Comparison of ENCODE assay signal across 21 cellular contexts in the genomic region with DNA sequence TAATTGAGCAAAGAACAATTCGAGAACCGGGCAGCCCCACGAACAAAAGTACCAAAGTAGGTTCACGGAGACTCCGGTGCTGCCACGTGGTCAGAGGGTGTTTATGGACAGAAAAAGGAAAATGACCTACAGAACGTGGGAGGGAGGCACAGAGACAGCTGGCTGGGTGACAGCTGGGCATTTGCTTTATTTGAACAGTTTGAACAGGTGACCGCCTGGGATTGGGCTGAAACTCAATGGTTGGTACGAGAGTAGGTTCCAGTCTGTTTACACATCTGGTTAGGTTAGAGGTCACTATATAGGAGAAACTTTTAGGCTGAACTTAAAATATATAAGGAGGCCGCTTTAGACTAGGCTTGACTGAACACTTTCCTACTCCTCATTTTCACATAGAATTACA.
"Had no signal": no experiment of that assay in that cellular context is flagged by ENCODE, and none has a peak within 500 bp of the region (broad histone marks: within the 10 kb centered on the region; RNA-seq: fewer than 3 reads in every experiment).

No MANE protein-coding gene starts in this region.

- H3K27ac Mint-ChIP-seq: activated CD4-positive, alpha-beta memory T cell treated with anti-CD3 and anti-CD28 coated beads for 36 hours; activated naive CD4-positive, alpha-beta T cell treated with anti-CD3 and anti-CD28 coated beads for 36 hours; activated naive CD8-positive, alpha-beta T cell treated with anti-CD3 and anti-CD28 coated beads, Interleukin-2, amount 10 ng/mL, durations not matched to agents 7 days and 5 days; activated T-cell treated with anti-CD3 and anti-CD28 coated beads, Interleukin-2, amount 50 U/mL, for 72 hours; dendritic cell treated with granulocyte-macrophage colony-stimulating factor and Interleukin-4, amounts not matched to agents 40 ng/mL and 50 ng/mL, for 4 days; immature natural killer cell; natural killer cell treated with Interleukin-12 subunit alpha and Interleukin-12 subunit beta and Interleukin-15 and Interleukin-18, amount 100 ng/mL, for 72 hours; stimulated activated memory B cell treated with anti-CD40 and anti-IgM and Interleukin-4, amounts not matched to agents 10 μg/mL and 1 μg/mL and 100 μg/mL, for 72 hours had no signal

- H3K36me3 Mint-ChIP-seq: activated CD4-positive, alpha-beta memory T cell treated with anti-CD3 and anti-CD28 coated beads for 36 hours; activated naive CD8-positive, alpha-beta T cell treated with anti-CD3 and anti-CD28 coated beads, Interleukin-2, amount 10 ng/mL, durations not matched to agents 7 days and 5 days; immature natural killer cell; natural killer cell treated with Interleukin-12 subunit alpha and Interleukin-12 subunit beta and Interleukin-15 and Interleukin-18, amount 100 ng/mL, for 72 hours; stimulated activated memory B cell treated with anti-CD40 and anti-IgM and Interleukin-4, amounts not matched to agents 10 μg/mL and 1 μg/mL and 100 μg/mL, for 72 hours had no signal

- H3K4me3 Mint-ChIP-seq: activated CD4-positive, alpha-beta memory T cell treated with anti-CD3 and anti-CD28 coated beads for 36 hours; activated naive CD4-positive, alpha-beta T cell treated with anti-CD3 and anti-CD28 coated beads for 36 hours; activated naive CD8-positive, alpha-beta T cell treated with anti-CD3 and anti-CD28 coated beads, Interleukin-2, amount 10 ng/mL, durations not matched to agents 7 days and 5 days; activated T-cell treated with anti-CD3 and anti-CD28 coated beads, Interleukin-2, amount 50 U/mL, for 72 hours; dendritic cell treated with granulocyte-macrophage colony-stimulating factor and Interleukin-4, amounts not matched to agents 40 ng/mL and 50 ng/mL, for 4 days; immature natural killer cell; natural killer cell treated with Interleukin-12 subunit alpha and Interleukin-12 subunit beta and Interleukin-15 and Interleukin-18, amount 100 ng/mL, for 72 hours; stimulated activated memory B cell treated with anti-CD40 and anti-IgM and Interleukin-4, amounts not matched to agents 10 μg/mL and 1 μg/mL and 100 μg/mL, for 72 hours had no signal

- H3K4me2 ChIP-seq: hepatocyte, smooth muscle cell had no signal

- H3K9me3 Mint-ChIP-seq: activated CD4-positive, alpha-beta memory T cell treated with anti-CD3 and anti-CD28 coated beads for 36 hours; activated naive CD4-positive, alpha-beta T cell treated with anti-CD3 and anti-CD28 coated beads for 36 hours; activated naive CD8-positive, alpha-beta T cell treated with anti-CD3 and anti-CD28 coated beads, Interleukin-2, amount 10 ng/mL, durations not matched to agents 7 days and 5 days; activated T-cell treated with anti-CD3 and anti-CD28 coated beads, Interleukin-2, amount 50 U/mL, for 72 hours; dendritic cell treated with granulocyte-macrophage colony-stimulating factor and Interleukin-4, amounts not matched to agents 40 ng/mL and 50 ng/mL, for 4 days; immature natural killer cell; natural killer cell treated with Interleukin-12 subunit alpha and Interleukin-12 subunit beta and Interleukin-15 and Interleukin-18, amount 100 ng/mL, for 72 hours; stimulated activated memory B cell treated with anti-CD40 and anti-IgM and Interleukin-4, amounts not matched to agents 10 μg/mL and 1 μg/mL and 100 μg/mL, for 72 hours had no signal

- ATAC-seq: activated T-cell treated with anti-CD3 and anti-CD28 coated beads, Interleukin-2, amount 50 U/mL, for 72 hours; natural killer cell treated with Interleukin-12 subunit alpha and Interleukin-12 subunit beta and Interleukin-15 and Interleukin-18, amount 100 ng/mL, for 72 hours; stimulated activated memory B cell treated with anti-CD40 and anti-IgM and Interleukin-4, amounts not matched to agents 10 μg/mL and 1 μg/mL and 100 μg/mL, for 72 hours had no signal

- H3K27ac ChIP-seq: cardiac muscle cell, hepatocyte, left ventricle myocardium inferior, parathyroid adenoma, transverse colon had no signal

- H3K27me3 ChIP-seq: cardiac muscle cell, hepatocyte, transverse colon had no signal

- H3K36me3 ChIP-seq: cardiac muscle cell, left ventricle myocardium inferior, transverse colon had no signal

- H3K4me1 ChIP-seq: parathyroid adenoma had no signal

- H2AFZ ChIP-seq: hepatocyte, parathyroid adenoma had no signal

- H3K9ac ChIP-seq: parathyroid adenoma had no signal

- DNase-seq: activated CD4-positive, alpha-beta memory T cell treated with anti-CD3 and anti-CD28 coated beads for 36 hours; activated CD4-positive, alpha-beta T cell treated with anti-CD3 and anti-CD28 coated beads for 48 hours; activated effector memory CD4-positive, alpha-beta T cell treated with Interleukin-2 at 50 U/mL for 16 hours; activated naive CD4-positive, alpha-beta T cell treated with anti-CD3 and anti-CD28 coated beads for 36 hours; activated naive CD8-positive, alpha-beta T cell treated with anti-CD3 and anti-CD28 coated beads, Interleukin-2, amount 10 ng/mL, durations not matched to agents 7 days and 5 days; activated T-cell treated with anti-CD3 and anti-CD28 coated beads, Interleukin-2, amount 50 U/mL, for 72 hours; amygdala; effector CD8-positive, alpha-beta T cell; erythroblast; foreskin fibroblast; immature natural killer cell; left ventricle myocardium inferior; stimulated activated CD4-positive, alpha-beta T cell treated with anti-CD3 and anti-CD28 coated beads, Interleukin-15, amount 100 ng/mL, for 24 hours; transverse colon had no signal

- H3K4me1 Mint-ChIP-seq: activated naive CD8-positive, alpha-beta T cell treated with anti-CD3 and anti-CD28 coated beads, Interleukin-2, amount 10 ng/mL, durations not matched to agents 7 days and 5 days; immature natural killer cell; stimulated activated memory B cell treated with anti-CD40 and anti-IgM and Interleukin-4, amounts not matched to agents 10 μg/mL and 1 μg/mL and 100 μg/mL, for 72 hours had no signal

- H3K79me2 ChIP-seq: hepatocyte, parathyroid adenoma had no signal

- H3K4me3 ChIP-seq: cardiac muscle cell, hepatocyte, left ventricle myocardium inferior, smooth muscle cell, transverse colon had no signal

- H3K9me3 ChIP-seq: left ventricle myocardium inferior, transverse colon had no signal
